ENCODE assay signal across 39 cellular contexts in genomic region chr10:116329153-116329552, GRCh38. TPM values are rescaled to one million over a fixed set of nuclear protein-coding genes. Genes with fewer than 3 reads are reported as not detected.
"Had no signal": no experiment of that assay in that cellular context is flagged by ENCODE, and none has a peak within 500 bp of the region (broad histone marks: within the 10 kb centered on the region; RNA-seq: fewer than 3 reads in every experiment).

No MANE protein-coding gene starts in this region.

- H3K27me3 ChIP-seq: MG63 had no signal

- H3K36me3 ChIP-seq: MG63 had no signal

- DNase-seq: Karpas-422, Kasumi-1, MG63, MM.1S, MV-4-11, NCI-H1048, NCI-H1092, NCI-H1092 treated with DMSO at 0.1 percent for 48 hours, NCI-H1105, NCI-H1105 treated with DMSO at 0.1 percent for 48 hours, NCI-H1417, NCI-H1417 treated with DMSO at 0.1 percent for 48 hours, NCI-H1436, NCI-H1436 treated with DMSO at 0.1 percent for 48 hours, NCI-H146, NCI-H1694, NCI-H1694 treated with DMSO at 0.1 percent for 48 hours, NCI-H187, NCI-H187 treated with DMSO at 0.1 percent for 48 hours, NCI-H1930, NCI-H2029, NCI-H2029 treated with DMSO at 0.1 percent for 48 hours, NCI-H2081, NCI-H2081 treated with DMSO at 0.1 percent for 48 hours, NCI-H2107, NCI-H2171, NCI-H2171 treated with DMSO at 0.1 percent for 48 hours, NCI-H2227 treated with DMSO at 0.1 percent for 48 hours, NCI-H226, NCI-H345, NCI-H446, NCI-H446 treated with DMSO at 0.1 percent for 48 hours, NCI-H510A, NCI-H510A treated with DMSO at 0.1 percent for 48 hours, NCI-H524 had no signal

- H3K9me3 ChIP-seq: MG63 had no signal

- H3K4me3 ChIP-seq: MG63 had no signal

RNA-seq across cellular contexts. Expression of gene CCDC172, which starts 4.9 kb away (rescaled TPM):
- total RNA-seq: LHCN-M2, M059J, MCF 10A, NCI-H460 had no signal

RNA-seq across cellular contexts. Expression of gene GFRA1, which starts 56.1 kb away (rescaled TPM):
- total RNA-seq: MCF 10A had no signal
